ENCODE assay signal across 16 cellular contexts in genomic region chr18:21443776-21444464, GRCh38.
"Had no signal": no experiment of that assay in that cellular context is flagged by ENCODE, and none has a peak within 500 bp of the region (broad histone marks: within the 10 kb centered on the region; RNA-seq: fewer than 3 reads in every experiment).

No MANE protein-coding gene starts in this region.

- FAIRE-seq: bronchial epithelial cell, endometrium, islet of Langerhans had no signal

- H3K4me1 ChIP-seq: left ventricle myocardium inferior, testis had no signal

- DNase-seq: activated CD4-positive, alpha-beta T cell treated with anti-CD3 and anti-CD28 coated beads, Interleukin-2, amount 50 U/mL, for 4 hours; activated CD4-positive, CD25-positive, alpha-beta regulatory T cell treated with anti-CD3 and anti-CD28 coated beads, Interleukin-2, amount 50 U/mL, for 72 hours; activated CD8-positive, alpha-beta memory T cell treated with anti-CD3 and anti-CD28 coated beads, Interleukin-2, amount 10 ng/mL, durations not matched to agents 7 days and 5 days; activated effector memory CD4-positive, alpha-beta T cell treated with anti-CD3 and anti-CD28 coated beads, Interleukin-2, amount 50 U/mL, for 16 hours; activated T-cell treated with anti-CD3 and anti-CD28 coated beads, Interleukin-2, amount 50 U/mL, for 24 hours; left ventricle myocardium inferior; stimulated activated CD4-positive, alpha-beta T cell treated with anti-CD3 and anti-CD28 coated beads, Interleukin-1b, Interleukin-23, amount 100 ng/mL, for 48 hours; stimulated activated naive CD8-positive, alpha-beta T cell treated with anti-CD3 and anti-CD28 coated beads, Interleukin-15, Interleukin-2, amounts not matched to agents 100 U/mL and 50 U/mL, for 24 hours; T-helper 9 cell had no signal

- H3K36me3 ChIP-seq: esophagus muscularis mucosa, heart right ventricle, left ventricle myocardium inferior, ovary had no signal

- H3K4me3 ChIP-seq: esophagus muscularis mucosa, heart right ventricle, left ventricle myocardium inferior, ovary, testis had no signal

- H3K27ac ChIP-seq: esophagus muscularis mucosa, heart right ventricle, left ventricle myocardium inferior, ovary, testis had no signal

- H3K27me3 ChIP-seq: esophagus muscularis mucosa, heart right ventricle, ovary, testis had no signal

- H3K9me3 ChIP-seq: esophagus muscularis mucosa, heart right ventricle, left ventricle myocardium inferior, ovary, testis had no signal
